In the genomic region with DNA sequence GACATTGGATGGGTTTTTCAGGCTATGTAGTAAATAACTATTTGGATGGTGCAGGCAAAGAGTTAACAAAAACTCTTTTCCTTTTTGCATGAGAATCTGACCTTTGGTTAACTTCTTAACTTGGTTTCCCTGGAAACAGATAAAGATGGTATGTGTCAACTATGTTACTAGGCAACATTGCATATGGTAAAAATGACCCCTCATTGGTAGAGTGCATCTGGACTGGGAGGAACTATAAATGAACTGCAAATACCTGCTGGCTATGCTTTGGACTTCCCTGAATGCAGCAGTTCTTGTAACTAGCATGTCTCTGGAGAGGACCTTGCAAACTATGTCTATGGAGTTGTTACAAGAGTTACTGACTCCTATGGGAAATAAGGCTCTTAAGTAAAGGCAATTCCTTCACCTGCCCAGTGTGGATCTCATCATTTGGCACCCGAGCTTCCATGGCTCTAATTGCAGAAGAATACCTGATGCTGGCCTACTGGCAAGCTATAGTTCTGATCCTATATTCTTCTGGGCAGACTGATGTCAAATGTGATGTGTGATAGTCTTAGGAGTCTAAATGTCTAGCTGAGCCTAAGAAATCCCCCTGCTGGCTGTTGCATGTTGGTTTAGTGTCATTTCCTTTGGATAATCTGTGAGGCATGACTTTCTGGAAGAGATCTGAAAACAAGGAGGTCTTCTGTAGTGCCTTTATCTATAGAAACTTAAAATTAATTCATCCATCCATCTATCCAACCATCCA, we compare ENCODE assay signal across 14 cellular contexts.
DNase-seq lines count a peak whose midpoint lies in the region; ATAC-seq and TF ChIP-seq lines count a peak whose summit lies in the region.
"Had no signal": no experiment of that assay in that cellular context is flagged by ENCODE, and none has a peak within 500 bp of the region (broad histone marks: within the 10 kb centered on the region; RNA-seq: fewer than 3 reads in every experiment).

No MANE protein-coding gene starts in this region.

- H3K27ac ChIP-seq in endodermal cell (ENCODE audit: low read depth, low read length) = peak overlapping the region; percentile 60
- H3K27ac ChIP-seq: upper lobe of left lung had no signal

- H3K36me3 ChIP-seq in Loucy (ENCODE audit: insufficient read depth, low read length) (no peaks in the 10 kb centered on the region), endodermal cell (ENCODE audit: control insufficient read depth, insufficient read depth, low read length) (no peaks in the 10 kb centered on the region)
- H3K36me3 ChIP-seq: upper lobe of left lung had no signal

- no peak for ATAC-seq in HG02642 (IDR thresholded peaks at IDR 0.05; ENCODE audit: poor library complexity, unreplicated experiment)
- no peak for ATAC-seq in HG02571 (IDR thresholded peaks at IDR 0.05; ENCODE audit: unreplicated experiment)
- ATAC-seq: activated CD8-positive, alpha-beta memory T cell treated with anti-CD3 and anti-CD28 coated beads, Interleukin-2, amount 10 ng/mL, durations not matched to agents 7 days and 5 days; activated naive CD4-positive, alpha-beta T cell treated with anti-CD3 and anti-CD28 coated beads, Interleukin-2, amount 50 U/mL, for 72 hours; left colon had no signal

- no peak overlapping the region for H3K4me2 ChIP-seq in Loucy (ENCODE audit: low read depth, low read length, poor library complexity, severe bottlenecking)

- H3K36me3 Mint-ChIP-seq in endodermal cell (ENCODE audit: low read depth) = no peaks in the 10 kb centered on the region
- no peaks in the 10 kb centered on the region for H3K36me3 Mint-ChIP-seq in neural crest cell (ENCODE audit: low read depth)

- H3K79me2 ChIP-seq in Loucy (ENCODE audit: insufficient read depth, low read length) = no peaks in the 10 kb centered on the region

- H3K4me1 Mint-ChIP-seq in endodermal cell = peaks cover 36% of the 10 kb centered on the region
- H3K4me1 Mint-ChIP-seq in neural crest cell = peaks cover 55% of the 10 kb centered on the region

- no peak overlapping the region for H2AFZ ChIP-seq in Loucy (ENCODE audit: low read length)

- H3K9me3 ChIP-seq in Loucy (ENCODE audit: insufficient read depth, low read depth, low read length) (no peaks in the 10 kb centered on the region), endodermal cell (ENCODE audit: control insufficient read depth, low read length) (no peaks in the 10 kb centered on the region)
- H3K9me3 ChIP-seq: upper lobe of left lung had no signal

- H3K27me3 ChIP-seq in Loucy (ENCODE audit: insufficient read depth, low read length, poor library complexity, severe bottlenecking) (no peaks in the 10 kb centered on the region), endodermal cell (ENCODE audit: control insufficient read depth, insufficient read depth, low read length, poor library complexity, severe bottlenecking) (no peaks in the 10 kb centered on the region)
- H3K27me3 ChIP-seq: upper lobe of left lung had no signal

- H3K4me3 ChIP-seq in Loucy (ENCODE audit: low read length, poor library complexity, severe bottlenecking) (no peak overlapping the region), endodermal cell (ENCODE audit: low read length) (peak overlapping the region; percentile 56)
- H3K4me3 ChIP-seq: upper lobe of left lung had no signal

- no peaks in the 10 kb centered on the region for H3F3A ChIP-seq in Loucy (ENCODE audit: low read depth)

- TF ChIP-seq CTCF in Loucy (conservative IDR thresholded peaks at IDR 0.05; ENCODE audit: low read length) = peak; percentile 46
- TF ChIP-seq CTCF in endodermal cell (conservative IDR thresholded peaks at IDR 0.05) = peak; percentile 52
- TF ChIP-seq CTCF in neural crest cell (conservative IDR thresholded peaks at IDR 0.05) = peak; percentile 25

- no peaks in the 10 kb centered on the region for H3K9me3 Mint-ChIP-seq in endodermal cell
- no peaks in the 10 kb centered on the region for H3K9me3 Mint-ChIP-seq in neural crest cell

- H3K4me1 ChIP-seq in Loucy (ENCODE audit: insufficient read depth, low read length, poor library complexity, severe bottlenecking) (no peaks in the 10 kb centered on the region), endodermal cell (ENCODE audit: control insufficient read depth, insufficient read depth, low read length) (peaks cover 20% of the 10 kb centered on the region)

- H3K9ac ChIP-seq in Loucy (ENCODE audit: low read depth, low read length, poor library complexity, severe bottlenecking) (no peak overlapping the region), endodermal cell (ENCODE audit: extremely low read depth, low read length, poor library complexity, severe bottlenecking) (no peak overlapping the region)

- 80 to 97% methylated on average over 1 of the region's 1 CpG for WGBS in endodermal cell (ENCODE audit: insufficient coverage in 1 of 2, insufficient read length in 1 of 2), 2 experiments

- H3K27ac Mint-ChIP-seq in endodermal cell (no peak overlapping the region), neural crest cell (ENCODE audit: unreplicated experiment) (peak overlapping the region; percentile 28)
- H3K27ac Mint-ChIP-seq: activated CD8-positive, alpha-beta memory T cell treated with anti-CD3 and anti-CD28 coated beads, Interleukin-2, amount 10 ng/mL, durations not matched to agents 7 days and 5 days; activated naive CD4-positive, alpha-beta T cell treated with anti-CD3 and anti-CD28 coated beads, Interleukin-2, amount 50 U/mL, for 72 hours had no signal

- H3K27me3 Mint-ChIP-seq in endodermal cell (ENCODE audit: insufficient read depth) = no peaks in the 10 kb centered on the region
- H3K27me3 Mint-ChIP-seq in neural crest cell (ENCODE audit: low read depth) = no peaks in the 10 kb centered on the region
- H3K27me3 Mint-ChIP-seq: activated CD8-positive, alpha-beta memory T cell treated with anti-CD3 and anti-CD28 coated beads, Interleukin-2, amount 10 ng/mL, durations not matched to agents 7 days and 5 days had no signal

- peak; percentile 24 for DNase-seq in DMS53 (lab: John Stamatoyannopoulos, UW)
- DNase-seq in DMS53 treated with DMSO at 0.1 percent for 48 hours (lab: John Stamatoyannopoulos, UW; ENCODE audit: unreplicated experiment) = no peak
- no peak for DNase-seq in endodermal cell
- DNase-seq in neural crest cell (ENCODE audit: low read depth, low spot score) = no peak
- DNase-seq in CD1c-positive myeloid dendritic cell (ENCODE audit: extremely low spot score) = no peak
- DNase-seq: 8988T; activated CD8-positive, alpha-beta memory T cell treated with anti-CD3 and anti-CD28 coated beads, Interleukin-2, amount 10 ng/mL, durations not matched to agents 7 days and 5 days; left colon; T1000; upper lobe of left lung had no signal

- H4K20me1 ChIP-seq in Loucy (ENCODE audit: insufficient read depth, low read length, poor library complexity, severe bottlenecking) = no peaks in the 10 kb centered on the region

- H3K9me2 ChIP-seq in Loucy (replicated peaks; ENCODE audit: low read depth, low read length) = no peaks in the 10 kb centered on the region

- no peak overlapping the region for H3K4me3 Mint-ChIP-seq in endodermal cell
- no peak overlapping the region for H3K4me3 Mint-ChIP-seq in neural crest cell
- H3K4me3 Mint-ChIP-seq: activated CD8-positive, alpha-beta memory T cell treated with anti-CD3 and anti-CD28 coated beads, Interleukin-2, amount 10 ng/mL, durations not matched to agents 7 days and 5 days had no signal
